19 cellular contexts compared by ENCODE assay signal in the genomic region with DNA sequence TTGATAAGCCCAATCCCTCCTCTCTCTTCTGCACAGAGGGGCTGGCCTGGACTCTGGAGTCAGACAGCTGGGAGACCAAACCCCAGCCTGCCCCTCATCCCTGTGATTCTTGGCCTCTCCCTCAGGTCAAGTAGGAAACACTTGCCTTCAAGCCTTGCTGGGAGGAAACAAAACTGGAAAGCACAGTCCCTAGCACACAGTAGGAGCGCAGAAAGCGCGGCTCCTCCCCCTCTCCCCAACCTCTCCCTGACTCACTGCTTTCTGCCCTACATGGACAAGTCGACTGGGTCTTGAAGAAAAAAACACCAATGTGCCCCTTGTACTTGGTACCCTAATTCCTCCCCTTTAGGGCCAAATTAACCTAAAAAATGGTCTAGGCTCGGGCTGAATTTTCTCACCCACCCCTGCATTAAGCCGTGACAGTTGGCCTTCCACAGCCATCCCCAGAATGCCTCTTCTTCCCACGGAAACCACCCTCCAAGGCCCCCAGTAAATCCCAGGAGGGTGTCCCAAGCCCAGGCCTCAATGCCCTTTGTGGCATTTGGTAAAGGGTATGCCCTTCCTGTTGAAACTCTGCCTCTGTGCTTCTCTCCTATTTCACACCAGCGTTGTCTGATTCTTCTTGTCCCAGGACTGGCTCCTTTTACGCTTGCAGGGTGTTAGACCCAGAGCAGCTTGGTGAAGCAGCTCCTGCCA.
"Had no signal": no experiment of that assay in that cellular context is flagged by ENCODE, and none has a peak within 500 bp of the region (broad histone marks: within the 10 kb centered on the region; RNA-seq: fewer than 3 reads in every experiment).

No MANE protein-coding gene starts in this region.

- H3K9me3 ChIP-seq: colonic mucosa, esophagus squamous epithelium, prostate gland, testis, uterus had no signal

- DNase-seq: activated CD4-positive, alpha-beta T cell treated with anti-CD3 and anti-CD28 coated beads, Interleukin-2, amount 10 ng/mL, durations not matched to agents 24 days and 14 days; activated CD4-positive, CD25-positive, alpha-beta regulatory T cell; activated CD8-positive, alpha-beta memory T cell treated with anti-CD3 and anti-CD28 coated beads, Interleukin-2, amount 50 U/mL, for 48 hours; activated gamma-delta T cell; activated T-cell treated with anti-CD3 and anti-CD28 coated beads, Interleukin-2, amount 50 U/mL, for 72 hours; amygdala; central memory CD4-positive, alpha-beta T cell; colonic mucosa; esophagus squamous epithelium; hippocampal formation; nephron progenitor cell; right cardiac atrium; stimulated activated naive CD8-positive, alpha-beta T cell treated with anti-CD3 and anti-CD28 coated beads, Interleukin-15, amount 100 ng/mL, for 72 hours; T-helper 17 cell; testis; uterus had no signal

- H3K4me1 ChIP-seq: colonic mucosa, prostate gland, testis, uterus had no signal

- H3K27ac ChIP-seq: prostate gland, testis, uterus had no signal

- FAIRE-seq: endothelial cell of umbilical vein, TTC549 had no signal

- H3K36me3 ChIP-seq: colonic mucosa, esophagus squamous epithelium, prostate gland, uterus had no signal

- H3K27me3 ChIP-seq: colonic mucosa, esophagus squamous epithelium, testis, uterus had no signal

- ATAC-seq: activated T-cell treated with anti-CD3 and anti-CD28 coated beads, Interleukin-2, amount 50 U/mL, for 72 hours; right cardiac atrium; stimulated activated naive CD8-positive, alpha-beta T cell treated with anti-CD3 and anti-CD28 coated beads, Interleukin-15, amount 100 ng/mL, for 72 hours; T-helper 17 cell had no signal

- H3K4me3 ChIP-seq: colonic mucosa, esophagus squamous epithelium, prostate gland, testis, uterus had no signal
